24 cellular contexts compared by ENCODE assay signal in genomic region chrX:129450123-129450522, GRCh38.
DNase-seq lines count a peak whose midpoint lies in the region; ATAC-seq, FAIRE-seq and TF ChIP-seq lines count a peak whose summit lies in the region.
"Had no signal": no experiment of that assay in that cellular context is flagged by ENCODE, and none has a peak within 500 bp of the region (broad histone marks: within the 10 kb centered on the region; RNA-seq: fewer than 3 reads in every experiment).

No MANE protein-coding gene starts in this region.

- POLR2A ChIA-PET in HepG2 (lab: Yijun Ruan, JAX) = no interaction called here

- peaks cover 4 to 27% of the 10 kb centered on the region in 2 experiments; a peak in 4 of 5 replicates for H3K36me3 ChIP-seq in HepG2 (replicated peaks in 1 of 2; ENCODE audit: control insufficient read depth in 1 of 2, insufficient read depth in 2 of 2, low read length in 2 of 2)
- H3K36me3 ChIP-seq in right lobe of liver = peaks cover 0 to 7% (median 0%) of the 10 kb centered on the region in 4 donors
- no peaks in the 10 kb centered on the region for H3K36me3 ChIP-seq in bronchial epithelial cell (ENCODE audit: control insufficient read depth, insufficient read depth, low read length)
- H3K36me3 ChIP-seq: BLaER1 treated with 17β-estradiol and CSF1 and Interleukin-3, amounts not matched to agents 10 nM and 100 nM had no signal

- no peak for TF ChIP-seq CTCF in HepG2 (CRISPR knock-in tag; IDR thresholded peaks at IDR 0.05)
- TF ChIP-seq CTCF in right lobe of liver (IDR thresholded peaks at IDR 0.05) = no peak
- TF ChIP-seq CTCF in bronchial epithelial cell (IDR thresholded peaks at IDR 0.05; ENCODE audit: insufficient read depth, low read length, severe bottlenecking) = no peak

- H2AFZ ChIP-seq in HepG2 (ENCODE audit: low read length) = no peak overlapping the region

- DNase-seq in HepG2 (ENCODE audit: low spot score) (no peak), right lobe of liver (no peak), bronchial epithelial cell (ENCODE audit: low read depth) (no peak), DMS 273 treated with DMSO at 0.1 percent for 48 hours (lab: John Stamatoyannopoulos, UW) (no peak)
- DNase-seq: AML-193; Caco-2; Calu3; CD4-positive, alpha-beta T cell; CD8-positive, alpha-beta T cell; DMS153; DMS53; DMS79; DND-41; EL; GDM1 had no signal

- no peak overlapping the region for H3K27ac ChIP-seq in HepG2 (ENCODE audit: extremely low read length, insufficient read depth, low read length)
- H3K27ac ChIP-seq in right lobe of liver = no peak overlapping the region
- H3K27ac ChIP-seq: 22Rv1; A549; BLaER1 treated with 17β-estradiol and CSF1 and Interleukin-3, amounts not matched to agents 10 nM and 100 nM; C4-2B had no signal

- TF ChIP-seq EP300 in HepG2 (IDR thresholded peaks at IDR 0.05; ENCODE audit: low read depth in 2 of 2, low read length in 2 of 2) = no peak
- TF ChIP-seq EP300 in HepG2 (CRISPR knock-in tag; IDR thresholded peaks at IDR 0.05; ENCODE audit: borderline replicate concordance) = no peak

- in situ Hi-C loops in HepG2 (cut with HindIII; ENCODE audit: extremely low pct_ligation_motif_present, low pct_unique_long_range_greater_than_20kb) = no loop called here

- WGBS in HepG2 (ENCODE audit: low lambda C conversion rate) = 97% methylated on average over 4 of the region's 4 CpGs
- WGBS in right lobe of liver (ENCODE audit: insufficient coverage, low coverage, low lambda C conversion rate, missing lambda C conversion rate) = 47% methylated on average over 4 of the region's 4 CpGs

- H3K27me3 ChIP-seq in HepG2 (ENCODE audit: control insufficient read depth in 1 of 2, insufficient read depth in 2 of 2, low read length in 2 of 2) (no peaks in the 10 kb centered on the region), right lobe of liver (no peaks in the 10 kb centered on the region), bronchial epithelial cell (ENCODE audit: control insufficient read depth, insufficient read depth, low read length) (no peaks in the 10 kb centered on the region)

- TF ChIP-seq RAD21 in HepG2 (CRISPR knock-in tag; IDR thresholded peaks at IDR 0.05) = no peak

- no TSS peak for BruUV-seq in HepG2 (replicated peaks; lab: Mats Ljungman, UMichigan)

- TF ChIP-seq POLR2A in HepG2 (IDR thresholded peaks at IDR 0.05; ENCODE audit: insufficient read depth in 1 of 2, low read depth in 2 of 2, low read length in 2 of 2) (no peak), right lobe of liver (IDR thresholded peaks at IDR 0.05) (no peak)

- H3K9me3 ChIP-seq in HepG2 (ENCODE audit: low read length) (no peaks in the 10 kb centered on the region), right lobe of liver (no peaks in the 10 kb centered on the region)
- H3K9me3 ChIP-seq: A549, Caco-2 had no signal

- no peak overlapping the region for H3K9ac ChIP-seq in HepG2 (ENCODE audit: insufficient read depth, low read depth, low read length)
- H3K9ac ChIP-seq: BLaER1 treated with 17β-estradiol and CSF1 and Interleukin-3, amounts not matched to agents 10 nM and 100 nM had no signal

- peaks cover 4% of the 10 kb centered on the region; the same call in 1 of the 2 replicates for H4K20me1 ChIP-seq in HepG2 (ENCODE audit: insufficient read depth, low read length)
- H4K20me1 ChIP-seq: BLaER1 treated with 17β-estradiol and CSF1 and Interleukin-3, amounts not matched to agents 10 nM and 100 nM had no signal

- H3K4me1 ChIP-seq in HepG2 (ENCODE audit: insufficient read depth, low read length) (0 out of 2 replicates have a peak, but pooled peaks cover 7% of the 10 kb centered on the region), right lobe of liver (no peaks in the 10 kb centered on the region)
- H3K4me1 ChIP-seq: A549, Caco-2 had no signal

- 0 out of 3 replicates have a peak, but pooled peaks have one; percentile 26 for ATAC-seq in HepG2
- no peak for ATAC-seq in right lobe of liver
- ATAC-seq in GM21447 (IDR thresholded peaks at IDR 0.05; ENCODE audit: unreplicated experiment) = no peak
- ATAC-seq: A549; CD8-positive, alpha-beta T cell; GM12878 had no signal

- no peak for FAIRE-seq in HepG2 (lab: Jason Lieb, UNC)
- FAIRE-seq in bronchial epithelial cell (lab: Jason Lieb, UNC) = peak; percentile 70
- FAIRE-seq: A549, D721Med, GM12878, GM12892, GM18507 had no signal

- no peaks in the 10 kb centered on the region for H3K79me2 ChIP-seq in HepG2 (ENCODE audit: insufficient read depth, low read length)

- no peak overlapping the region for H3K4me2 ChIP-seq in HepG2 (ENCODE audit: low read depth, low read length)
- H3K4me2 ChIP-seq: A549; BLaER1 treated with 17β-estradiol and CSF1 and Interleukin-3, amounts not matched to agents 10 nM and 100 nM had no signal

- H3K4me3 ChIP-seq in HepG2 (replicated peaks in 1 of 3; ENCODE audit: insufficient read depth in 1 of 3, low read depth in 2 of 3, low read length in 3 of 3) (no peak overlapping the region), right lobe of liver (no peak overlapping the region), bronchial epithelial cell (ENCODE audit: low read depth, low read length) (no peak overlapping the region)
- H3K4me3 ChIP-seq: A549; BLaER1 treated with 17β-estradiol and CSF1 and Interleukin-3, amounts not matched to agents 10 nM and 100 nM; GM12878 had no signal

- intact Hi-C loops in HepG2 (cut with micrococcal nuclease; ENCODE audit: unreplicated experiment) = no loop called here
- intact Hi-C loops in right lobe of liver (cut with DNase I) = no loop called here

- CTCF ChIA-PET in HepG2 (lab: Yijun Ruan, JAX; ENCODE audit: low intra/inter-chr PET ratio, low total read pairs) = no interaction called here

TF ChIP-seq in HepG2, 621 proteins besides CTCF, POLR2A, EP300 and RAD21:
- TF ChIP-seq RBM22 (optimal IDR thresholded peaks at IDR 0.05; ENCODE audit: low read length) (peak; percentile 47), ZNF709 (CRISPR knock-in tag; IDR thresholded peaks at IDR 0.05) (no peak), MAFK (conservative IDR thresholded peaks at IDR 0.05 in 1 of 2, IDR thresholded peaks at IDR 0.05 in 1 of 2; ENCODE audit: low read length in 2 of 2) (no peak)
TF ChIP-seq in HepG2: peak in this region for 1.
